ENCODE assay signal across 20 cellular contexts in the genomic region with DNA sequence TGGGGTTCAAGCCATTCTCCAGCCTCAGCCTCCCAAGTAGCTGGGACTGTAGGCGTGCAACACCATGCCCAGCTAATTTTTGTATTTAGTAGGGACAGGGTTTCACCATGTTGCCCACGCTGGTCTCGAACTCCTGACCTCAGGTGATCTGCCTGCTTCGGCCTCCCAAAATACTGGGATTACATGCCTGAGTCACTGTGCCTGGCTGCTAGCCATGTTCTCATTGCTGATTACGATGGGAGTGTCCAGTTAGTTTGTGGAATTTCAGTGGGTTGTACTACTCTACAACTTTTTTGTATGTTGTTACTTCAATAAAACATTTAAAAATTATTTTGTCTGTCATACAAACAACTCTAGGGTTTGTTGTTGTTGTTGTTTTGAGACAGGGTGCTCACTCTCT. TPM values are rescaled to one million over a fixed set of nuclear protein-coding genes. Genes with fewer than 3 reads are reported as not detected.
A peak's percentile ranks its signal among the peaks of the same experiment; 100 is the strongest.
DNase-seq lines count a peak whose midpoint lies in the region; ATAC-seq, FAIRE-seq and TF ChIP-seq lines count a peak whose summit lies in the region.
"Had no signal": no experiment of that assay in that cellular context is flagged by ENCODE, and none has a peak within 500 bp of the region (broad histone marks: within the 10 kb centered on the region; RNA-seq: fewer than 3 reads in every experiment).

No MANE protein-coding gene starts in this region.

- H3K4me2 ChIP-seq in K562 (ENCODE audit: insufficient read depth, low read length) (peak overlapping the region; percentile 36; the same call in 1 of the 2 replicates), neuronal stem cell (ENCODE audit: insufficient read depth, low read length, poor library complexity, severe bottlenecking) (no peak overlapping the region)

- no peak overlapping the region for H3K18ac ChIP-seq in neuronal stem cell (ENCODE audit: low read length)

- DNase-seq in AG10803 (ENCODE audit: low read depth) (peak; percentile 57), HT1080 (ENCODE audit: low read depth) (peak; percentile 27), K562 (ENCODE audit: extremely low read depth in 1 of 4, low spot score in 3 of 4) (peak in 3 of 4 experiments; percentile 14 to 87 (median 43)), foreskin fibroblast (peak; percentile 64 to 84), neuronal stem cell (ENCODE audit: low spot score) (no peak), NCI-H748 treated with DMSO at 0.1 percent for 48 hours (lab: John Stamatoyannopoulos, UW) (no peak), Kasumi-1 (lab: John Stamatoyannopoulos, UW) (no peak)
- DNase-seq: activated CD4-positive, alpha-beta T cell treated with anti-CD3 and anti-CD28 coated beads, Interleukin-2, amount 50 U/mL, for 48 hours; AML-193; DMS 273 treated with DMSO at 0.1 percent for 48 hours; effector CD4-positive, alpha-beta T cell; MM.1S; mucosa of descending colon; NCI-H2081 treated with DMSO at 0.1 percent for 48 hours; SHP77; T1000 had no signal

- H4K8ac ChIP-seq in neuronal stem cell (ENCODE audit: low read depth, low read length) = no peak overlapping the region

- H3K4ac ChIP-seq in neuronal stem cell (ENCODE audit: low read length) = no peak overlapping the region

- TF ChIP-seq CTCF in AG10803 (conservative IDR thresholded peaks at IDR 0.05; ENCODE audit: low read length) (no peak), K562 (IDR thresholded peaks at IDR 0.05 in 2 of 3, conservative IDR thresholded peaks at IDR 0.05 in 1 of 3; ENCODE audit: insufficient read depth in 2 of 3, low read depth in 1 of 3, low read length in 3 of 3) (no peak), foreskin fibroblast (IDR thresholded peaks at IDR 0.05; ENCODE audit: low read depth, low read length) (no peak)

- CTCF ChIA-PET in K562 (lab: Yijun Ruan, JAX; ENCODE audit: low intra/inter-chr PET ratio) = no interaction called here

- H3K9ac ChIP-seq in K562 (ENCODE audit: insufficient read depth in 1 of 2, low read depth in 2 of 2, low read length in 2 of 2) (no peak overlapping the region), neuronal stem cell (ENCODE audit: low read depth, low read length, poor library complexity) (no peak overlapping the region)
- H3K9ac ChIP-seq: parathyroid adenoma had no signal

- in situ Hi-C loops in K562 (cut with MboI) = no loop called here

- H2AK5ac ChIP-seq in neuronal stem cell (ENCODE audit: low read depth, low read length) = no peak overlapping the region

- H2AFZ ChIP-seq in K562 (ENCODE audit: low read depth, low read length) (no peak overlapping the region), neuronal stem cell (ENCODE audit: low read length) (no peak overlapping the region)
- H2AFZ ChIP-seq: parathyroid adenoma had no signal

- no peak overlapping the region for H4K91ac ChIP-seq in neuronal stem cell (ENCODE audit: low read depth, low read length, poor library complexity)

- no peak overlapping the region for H2BK15ac ChIP-seq in neuronal stem cell (ENCODE audit: low read length)

- no peaks in the 10 kb centered on the region for H3K27me3 ChIP-seq in K562 (ENCODE audit: control insufficient read depth in 2 of 2, insufficient read depth in 2 of 2, low read length in 2 of 2)
- H3K27me3 ChIP-seq in neuronal stem cell (ENCODE audit: control insufficient read depth in 3 of 3, insufficient read depth in 3 of 3, low read depth in 1 of 3, low read length in 3 of 3) = no peaks in the 10 kb centered on the region

- intact Hi-C loops in K562 (cut with micrococcal nuclease) = no loop called here

- 6% methylated on average over 5 of the region's 5 CpGs for WGBS in K562 (ENCODE audit: insufficient coverage, low coverage, missing lambda C conversion rate)
- WGBS in neuronal stem cell (ENCODE audit: extremely low coverage in 2 of 2, insufficient read length in 2 of 2, insufficient replicate concordance in 1 of 2), 2 donors = no CpG with 5 or more reads among the region's 5 CpGs

- H3K79me1 ChIP-seq in neuronal stem cell (ENCODE audit: low read depth, low read length) = no peaks in the 10 kb centered on the region

- H3K4me3 ChIP-seq in AG10803 (ENCODE audit: low read length) (no peak overlapping the region), K562 (no peak overlapping the region), foreskin fibroblast (ENCODE audit: low read depth in 1 of 2, low read length in 2 of 2) (no peak overlapping the region), neuronal stem cell (ENCODE audit: low read length in 2 of 2) (no peak overlapping the region)
- H3K4me3 ChIP-seq: mucosa of descending colon had no signal

- no peak for TF ChIP-seq RAD21 in K562 (CRISPR knock-in tag; conservative IDR thresholded peaks at IDR 0.05 in 1 of 2, IDR thresholded peaks at IDR 0.05 in 1 of 2)

- H4K20me1 ChIP-seq in K562 (replicated peaks; ENCODE audit: control insufficient read depth, insufficient read depth, low read length) = no peaks in the 10 kb centered on the region

- H3K23ac ChIP-seq in neuronal stem cell (ENCODE audit: low read depth, low read length, poor library complexity) = no peak overlapping the region

- TF ChIP-seq POLR2A in K562 (conservative IDR thresholded peaks at IDR 0.05) = no peak

- TF ChIP-seq EP300 in K562 (IDR thresholded peaks at IDR 0.05; ENCODE audit: low read length) = peak; percentile 28; the same call in 1 of the 2 replicates

- FAIRE-seq in K562 (lab: Jason Lieb, UNC) = peak; percentile 72
- FAIRE-seq: H1, keratinocyte had no signal

- H2BK120ac ChIP-seq in neuronal stem cell (ENCODE audit: low read depth, low read length) = no peak overlapping the region

- BruUV-seq in K562 (replicated peaks; lab: Mats Ljungman, UMichigan) = no TSS peak

- peaks cover 47% of the 10 kb centered on the region for H3K79me2 ChIP-seq in K562 (ENCODE audit: control insufficient read depth, insufficient read depth, low read length)

- no peak overlapping the region for H2BK5ac ChIP-seq in neuronal stem cell (ENCODE audit: low read length)

- no peak overlapping the region for H2BK12ac ChIP-seq in neuronal stem cell (ENCODE audit: low read length)

- peak; percentile 22; the same call in 1 of the 3 replicates for ATAC-seq in K562
- no peak for ATAC-seq in GM21515 (IDR thresholded peaks at IDR 0.05; ENCODE audit: unreplicated experiment)
- ATAC-seq: mucosa of descending colon had no signal

- H3K4me1 ChIP-seq in K562 (replicated peaks in 1 of 2; ENCODE audit: control insufficient read depth in 2 of 2, insufficient read depth in 2 of 2, low read length in 2 of 2) (peaks cover 17 to 25% of the 10 kb centered on the region in 2 experiments), neuronal stem cell (ENCODE audit: control insufficient read depth in 2 of 2, insufficient read depth in 1 of 2, low read depth in 1 of 2, low read length in 2 of 2) (peaks cover 0 to 5% of the 10 kb centered on the region in 2 donors)
- H3K4me1 ChIP-seq: parathyroid adenoma had no signal

- no peaks in the 10 kb centered on the region for H3K9me1 ChIP-seq in K562 (ENCODE audit: control insufficient read depth, insufficient read depth, low read length)

- POLR2A ChIA-PET in K562 (lab: Yijun Ruan, JAX) = interaction anchor here (0.6 to 1.2 kb wide), 3 partner anchors 12 to 1167 kb away, joined by 3 to 5 read pairs (median 5); no protein-coding TSS in a partner anchor

- H3K9me3 ChIP-seq in K562 (replicated peaks; ENCODE audit: control insufficient read depth, insufficient read depth, low read depth, low read length) = no peaks in the 10 kb centered on the region
- H3K9me3 ChIP-seq in neuronal stem cell (replicated peaks in 1 of 2; ENCODE audit: control insufficient read depth in 2 of 2, insufficient read depth in 1 of 2, low read depth in 1 of 2, low read length in 2 of 2) = no peaks in the 10 kb centered on the region
- H3K9me3 ChIP-seq: mucosa of descending colon had no signal

- H3K14ac ChIP-seq in neuronal stem cell (ENCODE audit: low read length) = no peak overlapping the region

- H3K27ac ChIP-seq in K562 (ENCODE audit: extremely low read depth, low read depth, low read length) = peak overlapping the region; percentile 32; the same call in 2 of the 3 replicates
- no peak overlapping the region for H3K27ac ChIP-seq in neuronal stem cell (replicated peaks; ENCODE audit: low read length)
- H3K27ac ChIP-seq: parathyroid adenoma had no signal

- peaks cover 17% of the 10 kb centered on the region for H3K36me3 ChIP-seq in K562 (ENCODE audit: control insufficient read depth, insufficient read depth, low read length)
- no peaks in the 10 kb centered on the region for H3K36me3 ChIP-seq in neuronal stem cell (replicated peaks in 1 of 2; ENCODE audit: control insufficient read depth in 2 of 2, insufficient read depth in 2 of 2, low read length in 2 of 2)

RNA-seq across cellular contexts. Expression of a gene that starts 4.8 kb away (rescaled TPM):
- 24.9 and 29.0 TPM in 2 replicates for total RNA-seq in HT1080 (2014; rRNA removed; shearing (Covaris generic))
- polyA plus RNA-seq in HT1080 (2015; cell fraction: cytosol; rRNA removed) = 10.4 and 10.7 TPM in 2 replicates
- polyA plus RNA-seq in HT1080 (2015; cell fraction: nucleus; rRNA removed) = 32.2 and 35.1 TPM in 2 replicates
- total RNA-seq in K562 (2011; cell fraction: chromatin; rRNA removed; ENCODE audit: low replicate concordance) = 48.5 and 85.1 TPM in 2 replicates
- 45.9 and 54.7 TPM in 2 replicates for total RNA-seq in K562 (2011; cell fraction: nucleolus; rRNA removed)
- 43.9 and 49.8 TPM in 2 replicates for total RNA-seq in K562 (2011; cell fraction: nucleoplasm; rRNA removed)
- total RNA-seq in K562 (2014; rRNA removed) (31.2 and 38.7 TPM in 2 replicates), K562 (2014; rRNA removed; fragmentation: Illumina TruSeq; extraction: Trizol) (20.4 and 23.0 TPM in 2 replicates), K562 (2015; rRNA removed; fragmentation: Illumina TruSeq; extraction: Trizol) (31.3 and 33.5 TPM in 2 replicates), K562 (2021) (25.5 and 28.6 TPM in 2 replicates)
- polyA plus RNA-seq in K562 (2011; rRNA removed) (14.1 and 16.7 TPM in 2 replicates), K562 (2014; fragmentation: Illumina TruSeq; extraction: Trizol) (31.1 and 35.5 TPM in 2 replicates), K562 (2014; fragmentation: Nextera tagmentation; extraction: Ambion mirVana) (10 to 100 TPM; 19.7 to 31.6 TPM), K562 (2014; rRNA removed) (24.9 and 27.5 TPM in 2 replicates)
- 19.3 and 19.7 TPM in 2 replicates for polyA plus RNA-seq in K562 (2011; cell fraction: cytosol; rRNA removed)
- polyA plus RNA-seq in K562 (2011; cell fraction: nucleus; rRNA removed) = 37.0 and 59.4 TPM in 2 replicates
- 30.8 and 37.2 TPM in 2 replicates for polyA plus RNA-seq in K562 (2012)
- polyA minus RNA-seq in K562 (2011; rRNA and poly(A)+ RNA removed) = 20.5 and 26.5 TPM in 2 replicates
- polyA minus RNA-seq in K562 (2011; cell fraction: cytosol; rRNA and poly(A)+ RNA removed) = 17.9 and 24.6 TPM in 2 replicates
- 16.6 and 18.9 TPM in 2 replicates for polyA minus RNA-seq in K562 (2011; cell fraction: nucleus; rRNA and poly(A)+ RNA removed)
- 12.6 TPM for polyA plus RNA-seq in neuronal stem cell (2013, experiment 1 of 2)
- polyA plus RNA-seq in neuronal stem cell (2013, experiment 2 of 2) = 11.2 TPM

RNA-seq across cellular contexts. Expression of a gene that starts 5.8 kb away (rescaled TPM):
- total RNA-seq in HT1080 (2014; rRNA removed; shearing (Covaris generic)) = 123 and 139 TPM in 2 replicates
- 99.8 and 114 TPM in 2 replicates for polyA plus RNA-seq in HT1080 (2015; cell fraction: cytosol; rRNA removed)
- 429 and 436 TPM in 2 replicates for polyA plus RNA-seq in HT1080 (2015; cell fraction: nucleus; rRNA removed)
- total RNA-seq in K562 (2011; cell fraction: chromatin; rRNA removed; ENCODE audit: low replicate concordance) = 358 and 605 TPM in 2 replicates
- total RNA-seq in K562 (2011; cell fraction: nucleolus; rRNA removed) = 442 and 449 TPM in 2 replicates
- 467 and 490 TPM in 2 replicates for total RNA-seq in K562 (2011; cell fraction: nucleoplasm; rRNA removed)
- 128 and 132 TPM in 2 replicates for total RNA-seq in K562 (2014; rRNA removed)
- total RNA-seq in K562 (2014; rRNA removed; fragmentation: Illumina TruSeq; extraction: Trizol) = 95.2 and 104 TPM in 2 replicates
- total RNA-seq in K562 (2015; rRNA removed; fragmentation: Illumina TruSeq; extraction: Trizol) = 124 and 125 TPM in 2 replicates
- 193 and 197 TPM in 2 replicates for total RNA-seq in K562 (2021)
- polyA plus RNA-seq in K562 (2011; rRNA removed) = 159 and 196 TPM in 2 replicates
- polyA plus RNA-seq in K562 (2011; cell fraction: cytosol; rRNA removed) = 195 and 205 TPM in 2 replicates
- polyA plus RNA-seq in K562 (2011; cell fraction: nucleus; rRNA removed) = 158 and 198 TPM in 2 replicates
- polyA plus RNA-seq in K562 (2012) = 135 and 352 TPM in 2 replicates
- 180 and 197 TPM in 2 replicates for polyA plus RNA-seq in K562 (2014; fragmentation: Illumina TruSeq; extraction: Trizol)
- polyA plus RNA-seq in K562 (2014; fragmentation: Nextera tagmentation; extraction: Ambion mirVana) = 10 to 100 TPM; 19.5 to 46.2 TPM
- 145 and 151 TPM in 2 replicates for polyA plus RNA-seq in K562 (2014; rRNA removed)
- 167 and 177 TPM in 2 replicates for polyA minus RNA-seq in K562 (2011; rRNA and poly(A)+ RNA removed)
- polyA minus RNA-seq in K562 (2011; cell fraction: cytosol; rRNA and poly(A)+ RNA removed) = 92.7 and 93.6 TPM in 2 replicates
- 42.5 and 79.6 TPM in 2 replicates for polyA minus RNA-seq in K562 (2011; cell fraction: nucleus; rRNA and poly(A)+ RNA removed)
- polyA plus RNA-seq in neuronal stem cell (2013, experiment 1 of 2) = 76.2 TPM
- 79.0 TPM for polyA plus RNA-seq in neuronal stem cell (2013, experiment 2 of 2)

RNA-seq across cellular contexts. Expression of a gene that starts 21.9 kb away (rescaled TPM):
- total RNA-seq in HT1080 (2014; rRNA removed; shearing (Covaris generic)) = 6.1 and 9.3 TPM in 2 replicates
- polyA plus RNA-seq in HT1080 (2015; cell fraction: cytosol; rRNA removed) = 46.0 and 56.4 TPM in 2 replicates
- polyA plus RNA-seq in HT1080 (2015; cell fraction: nucleus; rRNA removed) = 60.3 and 62.5 TPM in 2 replicates
- 269 and 490 TPM in 2 replicates for total RNA-seq in K562 (2011; cell fraction: chromatin; rRNA removed; ENCODE audit: low replicate concordance)
- 337 and 417 TPM in 2 replicates for total RNA-seq in K562 (2011; cell fraction: nucleolus; rRNA removed)
- total RNA-seq in K562 (2011; cell fraction: nucleoplasm; rRNA removed) = 304 and 321 TPM in 2 replicates
- total RNA-seq in K562 (2014; rRNA removed) (82.8 and 118 TPM in 2 replicates), K562 (2014; rRNA removed; fragmentation: Illumina TruSeq; extraction: Trizol) (108 and 113 TPM in 2 replicates), K562 (2015; rRNA removed; fragmentation: Illumina TruSeq; extraction: Trizol) (52.3 and 56.9 TPM in 2 replicates), K562 (2021) (272 and 282 TPM in 2 replicates)
- polyA plus RNA-seq in K562 (2011; rRNA removed) (311 and 380 TPM in 2 replicates), K562 (2014; fragmentation: Illumina TruSeq; extraction: Trizol) (286 and 323 TPM in 2 replicates), K562 (2014; fragmentation: Nextera tagmentation; extraction: Ambion mirVana) (100 to 1,000 TPM; 308 to 385 TPM), K562 (2014; rRNA removed) (294 and 314 TPM in 2 replicates)
- 268 and 371 TPM in 2 replicates for polyA plus RNA-seq in K562 (2011; cell fraction: cytosol; rRNA removed)
- 618 and 678 TPM in 2 replicates for polyA plus RNA-seq in K562 (2011; cell fraction: nucleus; rRNA removed)
- polyA plus RNA-seq in K562 (2012) = 146 and 173 TPM in 2 replicates
- polyA minus RNA-seq in K562 (2011; rRNA and poly(A)+ RNA removed) = 161 and 230 TPM in 2 replicates
- 85.6 and 104 TPM in 2 replicates for polyA minus RNA-seq in K562 (2011; cell fraction: cytosol; rRNA and poly(A)+ RNA removed)
- polyA minus RNA-seq in K562 (2011; cell fraction: nucleus; rRNA and poly(A)+ RNA removed) = 144 and 221 TPM in 2 replicates
- 36.5 TPM for polyA plus RNA-seq in neuronal stem cell (2013, experiment 1 of 2)
- 37.2 TPM for polyA plus RNA-seq in neuronal stem cell (2013, experiment 2 of 2)

RNA-seq across cellular contexts. Expression of a gene that starts 32.1 kb away (rescaled TPM):
- 26.6 and 32.1 TPM in 2 replicates for total RNA-seq in HT1080 (2014; rRNA removed; shearing (Covaris generic))
- 37.7 and 38.6 TPM in 2 replicates for polyA plus RNA-seq in HT1080 (2015; cell fraction: cytosol; rRNA removed)
- 67.6 and 69.0 TPM in 2 replicates for polyA plus RNA-seq in HT1080 (2015; cell fraction: nucleus; rRNA removed)
- 93.5 and 200 TPM in 2 replicates for total RNA-seq in K562 (2011; cell fraction: chromatin; rRNA removed; ENCODE audit: low replicate concordance)
- 179 and 193 TPM in 2 replicates for total RNA-seq in K562 (2011; cell fraction: nucleolus; rRNA removed)
- 133 and 149 TPM in 2 replicates for total RNA-seq in K562 (2011; cell fraction: nucleoplasm; rRNA removed)
- total RNA-seq in K562 (2014; rRNA removed) = 27.9 and 34.1 TPM in 2 replicates
- total RNA-seq in K562 (2014; rRNA removed; fragmentation: Illumina TruSeq; extraction: Trizol) = 34.5 and 35.7 TPM in 2 replicates
- 27.9 and 28.2 TPM in 2 replicates for total RNA-seq in K562 (2015; rRNA removed; fragmentation: Illumina TruSeq; extraction: Trizol)
- 48.8 and 49.8 TPM in 2 replicates for total RNA-seq in K562 (2021)
- 73.9 and 87.9 TPM in 2 replicates for polyA plus RNA-seq in K562 (2011; rRNA removed)
- polyA plus RNA-seq in K562 (2011; cell fraction: cytosol; rRNA removed) = 125 and 133 TPM in 2 replicates
- polyA plus RNA-seq in K562 (2011; cell fraction: nucleus; rRNA removed) = 272 and 287 TPM in 2 replicates
- 36.4 and 40.1 TPM in 2 replicates for polyA plus RNA-seq in K562 (2012)
- polyA plus RNA-seq in K562 (2014; fragmentation: Illumina TruSeq; extraction: Trizol) = 54.6 and 55.2 TPM in 2 replicates
- polyA plus RNA-seq in K562 (2014; fragmentation: Nextera tagmentation; extraction: Ambion mirVana) = 10 to 100 TPM; 24.7 to 40.7 TPM
- polyA plus RNA-seq in K562 (2014; rRNA removed) = 54.6 and 55.0 TPM in 2 replicates
- 95.1 and 110 TPM in 2 replicates for polyA minus RNA-seq in K562 (2011; rRNA and poly(A)+ RNA removed)
- polyA minus RNA-seq in K562 (2011; cell fraction: cytosol; rRNA and poly(A)+ RNA removed) = 31.7 and 35.4 TPM in 2 replicates
- polyA minus RNA-seq in K562 (2011; cell fraction: nucleus; rRNA and poly(A)+ RNA removed) = 44.6 and 66.4 TPM in 2 replicates
- polyA plus RNA-seq in neuronal stem cell (2013, experiment 1 of 2) = 44.0 TPM
- 44.3 TPM for polyA plus RNA-seq in neuronal stem cell (2013, experiment 2 of 2)

RNA-seq across cellular contexts. Expression of a gene that starts 38.9 kb away (rescaled TPM):
- total RNA-seq in HT1080 (2014; rRNA removed; shearing (Covaris generic)) = 35.0 and 46.0 TPM in 2 replicates
- polyA plus RNA-seq in HT1080 (2015; cell fraction: cytosol; rRNA removed) = 55.0 and 55.4 TPM in 2 replicates
- polyA plus RNA-seq in HT1080 (2015; cell fraction: nucleus; rRNA removed) = 182 and 229 TPM in 2 replicates
- 270 and 472 TPM in 2 replicates for total RNA-seq in K562 (2011; cell fraction: chromatin; rRNA removed; ENCODE audit: low replicate concordance)
- total RNA-seq in K562 (2011; cell fraction: nucleolus; rRNA removed) = 367 and 397 TPM in 2 replicates
- 334 and 339 TPM in 2 replicates for total RNA-seq in K562 (2011; cell fraction: nucleoplasm; rRNA removed)
- total RNA-seq in K562 (2014; rRNA removed) (29.9 and 44.1 TPM in 2 replicates), K562 (2014; rRNA removed; fragmentation: Illumina TruSeq; extraction: Trizol) (42.2 and 43.8 TPM in 2 replicates), K562 (2015; rRNA removed; fragmentation: Illumina TruSeq; extraction: Trizol) (35.3 and 40.0 TPM in 2 replicates), K562 (2021) (79.3 and 85.8 TPM in 2 replicates)
- polyA plus RNA-seq in K562 (2011; rRNA removed) (85.0 and 126 TPM in 2 replicates), K562 (2014; fragmentation: Illumina TruSeq; extraction: Trizol) (112 and 113 TPM in 2 replicates), K562 (2014; fragmentation: Nextera tagmentation; extraction: Ambion mirVana) (100 to 1,000 TPM in 1 of 2 experiments, 10 to 100 TPM in 1; 91.1 to 135 TPM), K562 (2014; rRNA removed) (61.3 and 79.2 TPM in 2 replicates)
- polyA plus RNA-seq in K562 (2011; cell fraction: cytosol; rRNA removed) = 181 and 307 TPM in 2 replicates
- polyA plus RNA-seq in K562 (2011; cell fraction: nucleus; rRNA removed) = 605 and 868 TPM in 2 replicates
- 55.2 and 59.1 TPM in 2 replicates for polyA plus RNA-seq in K562 (2012)
- 93.3 and 126 TPM in 2 replicates for polyA minus RNA-seq in K562 (2011; rRNA and poly(A)+ RNA removed)
- polyA minus RNA-seq in K562 (2011; cell fraction: cytosol; rRNA and poly(A)+ RNA removed) = 33.0 and 58.4 TPM in 2 replicates
- 82.9 and 117 TPM in 2 replicates for polyA minus RNA-seq in K562 (2011; cell fraction: nucleus; rRNA and poly(A)+ RNA removed)
- 31.0 TPM for polyA plus RNA-seq in neuronal stem cell (2013, experiment 1 of 2)
- polyA plus RNA-seq in neuronal stem cell (2013, experiment 2 of 2) = 31.0 TPM

Comparison
In these comparisons a context has a peak if more than half of its experiments do, and no peak if none do; other contexts are left out.
1. DNase-seq: peak in AG10803 (single experiment), HT1080 (single experiment), K562 (3 of 4) and foreskin fibroblast (2 of 2); none in neuronal stem cell (single experiment), NCI-H748 treated with DMSO at 0.1 percent for 48 hours (single experiment) and Kasumi-1 (0 of 2).